Comparison of ENCODE assay signal across 12 cellular contexts in the genomic region with DNA sequence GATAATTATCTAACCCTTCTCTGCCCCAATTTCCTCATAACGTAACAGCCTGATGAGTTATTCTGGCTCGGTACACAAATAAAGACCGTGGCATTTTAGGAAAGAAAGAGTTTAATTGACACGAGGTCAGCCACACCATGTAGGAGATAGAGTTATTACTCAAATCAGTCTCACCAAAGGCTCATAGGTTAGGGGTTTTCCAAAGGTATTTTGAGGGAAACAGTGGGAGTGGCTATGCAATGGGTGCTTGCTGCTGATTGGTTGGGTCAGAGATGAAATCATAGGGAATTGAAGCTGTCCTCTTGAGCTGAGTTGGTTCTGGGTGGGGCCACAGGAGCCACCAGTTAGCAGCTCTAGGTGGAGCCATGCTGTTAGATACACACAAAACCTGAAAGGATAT.
DNase-seq lines count a peak whose midpoint lies in the region; ATAC-seq, FAIRE-seq and TF ChIP-seq lines count a peak whose summit lies in the region.
"Had no signal": no experiment of that assay in that cellular context is flagged by ENCODE, and none has a peak within 500 bp of the region (broad histone marks: within the 10 kb centered on the region; RNA-seq: fewer than 3 reads in every experiment).

No MANE protein-coding gene starts in this region.

- no peak overlapping the region for H2BK20ac ChIP-seq in H1 (ENCODE audit: low read length)

- H3K9ac ChIP-seq in H1 (replicated peaks in 1 of 4; ENCODE audit: extremely low read depth in 1 of 4, low read depth in 3 of 4, low read length in 3 of 4), result no peak overlapping the region

- H3K27me3 ChIP-seq in H1 (replicated peaks in 1 of 4; ENCODE audit: control insufficient read depth in 3 of 4, extremely low read depth in 1 of 4, insufficient read depth in 3 of 4, low read length in 3 of 4), result no peaks in the 10 kb centered on the region
- no peaks in the 10 kb centered on the region for H3K27me3 ChIP-seq in left ventricle myocardium inferior (ENCODE audit: low read depth)
- H3K27me3 ChIP-seq: pancreas had no signal

- no peak overlapping the region for H3K27ac ChIP-seq in H1 (ENCODE audit: low read depth, low read length)
- H3K27ac ChIP-seq in left ventricle myocardium inferior (replicated peaks), result no peak overlapping the region
- H3K27ac ChIP-seq: pancreas had no signal

- no peak overlapping the region for H2AK5ac ChIP-seq in H1 (ENCODE audit: low read depth, low read length)

- H3K9me3 ChIP-seq in H1 (ENCODE audit: insufficient read depth in 2 of 2, low read depth in 1 of 2, low read length in 1 of 2), result no peaks in the 10 kb centered on the region
- no peaks in the 10 kb centered on the region for H3K9me3 ChIP-seq in left ventricle myocardium inferior (replicated peaks)
- H3K9me3 ChIP-seq: pancreas had no signal

- H2AFZ ChIP-seq in H1 (ENCODE audit: low read length), result no peak overlapping the region

- DNase-seq in NCI-H82 (lab: John Stamatoyannopoulos, UW), result peak; percentile 18
- DNase-seq in NCI-H82 treated with DMSO at 0.1 percent for 48 hours (lab: John Stamatoyannopoulos, UW; ENCODE audit: unreplicated experiment), result no peak
- no peak for DNase-seq in H1 (ENCODE audit: low read depth in 1 of 2, low spot score in 2 of 2)
- DNase-seq in left ventricle myocardium inferior, result no peak
- DNase-seq in NCI-H2107 treated with DMSO at 0.1 percent for 48 hours (lab: John Stamatoyannopoulos, UW; ENCODE audit: unreplicated experiment), result no peak
- DNase-seq: DND-41, pancreas, T-cell had no signal

- H2BK12ac ChIP-seq in H1 (ENCODE audit: low read depth, low read length), result no peak overlapping the region

- H4K20me1 ChIP-seq in H1 (replicated peaks in 1 of 2; ENCODE audit: control insufficient read depth in 1 of 2, insufficient read depth in 2 of 2, low read length in 2 of 2), result no peaks in the 10 kb centered on the region

- H3K79me2 ChIP-seq in H1 (ENCODE audit: control insufficient read depth in 1 of 2, insufficient read depth in 2 of 2, low read length in 2 of 2), result no peaks in the 10 kb centered on the region

- no peak overlapping the region for H3K4ac ChIP-seq in H1 (replicated peaks; ENCODE audit: insufficient read length, low read depth, low read length)

- H3K14ac ChIP-seq in H1 (ENCODE audit: insufficient read length), result no peak overlapping the region

- no peak for TF ChIP-seq CTCF in H1 (IDR thresholded peaks at IDR 0.05; ENCODE audit: control extremely low read depth in 1 of 3, insufficient read depth in 1 of 3, low read depth in 1 of 3, low read length in 3 of 3)
- no peak for TF ChIP-seq CTCF in left ventricle myocardium inferior (IDR thresholded peaks at IDR 0.05; ENCODE audit: borderline replicate concordance)

- H2BK15ac ChIP-seq in H1 (ENCODE audit: low read length), result no peak overlapping the region

- ATAC-seq in GM19452 (IDR thresholded peaks at IDR 0.05; ENCODE audit: unreplicated experiment) (peak; percentile 33), HG03060 (IDR thresholded peaks at IDR 0.05; ENCODE audit: low read depth, unreplicated experiment) (peak; percentile 38), HG03095 (IDR thresholded peaks at IDR 0.05; ENCODE audit: unreplicated experiment) (no peak)
- ATAC-seq: pancreas, T-cell had no signal

- no peak overlapping the region for H2BK5ac ChIP-seq in H1 (ENCODE audit: low read depth, low read length)

- no peak overlapping the region for H3K4me2 ChIP-seq in H1 (ENCODE audit: insufficient read depth in 1 of 2, low read depth in 2 of 2, low read length in 2 of 2)

- intact Hi-C loops in left ventricle myocardium inferior (cut with micrococcal nuclease), result no loop called here

- POLR2A ChIA-PET in H1 (lab: Charles Lee; ENCODE audit: partially characterized antibody), result interaction anchor here (1.5 kb wide), 1 partner anchor 9 kb away, joined by 3 read pairs; no protein-coding TSS in a partner anchor

- H3K18ac ChIP-seq in H1 (ENCODE audit: extremely low read depth, low read length), result no peak overlapping the region

- H3K36me3 ChIP-seq in H1 (ENCODE audit: control insufficient read depth in 2 of 4, insufficient read depth in 4 of 4, low read length in 3 of 4), result no peaks in the 10 kb centered on the region; a peak in 1 of 8 replicates
- H3K36me3 ChIP-seq in left ventricle myocardium inferior, result no peaks in the 10 kb centered on the region
- H3K36me3 ChIP-seq: pancreas had no signal

- H4K5ac ChIP-seq in H1 (ENCODE audit: insufficient read length, low read depth, low read length), result no peak overlapping the region

- no peak overlapping the region for H3K56ac ChIP-seq in H1 (replicated peaks; ENCODE audit: insufficient read length, low read depth, low read length)

- H2BK120ac ChIP-seq in H1 (replicated peaks; ENCODE audit: low read depth, low read length), result no peak overlapping the region

- no peak overlapping the region for H3K4me3 ChIP-seq in H1 (ENCODE audit: extremely low read depth in 1 of 4, insufficient read depth in 2 of 4, low read depth in 3 of 4, low read length in 4 of 4)
- H3K4me3 ChIP-seq in left ventricle myocardium inferior, result no peak overlapping the region
- H3K4me3 ChIP-seq: pancreas had no signal

- no peak overlapping the region for H3K23ac ChIP-seq in H1 (ENCODE audit: insufficient read length)

- no peaks in the 10 kb centered on the region for H3K79me1 ChIP-seq in H1 (ENCODE audit: low read depth, low read length)

- no peak for TF ChIP-seq EP300 in H1 (IDR thresholded peaks at IDR 0.05; ENCODE audit: borderline replicate concordance in 1 of 2, low read depth in 2 of 2, low read length in 2 of 2)

- no peak for TF ChIP-seq RAD21 in H1 (IDR thresholded peaks at IDR 0.05 in 1 of 2, conservative IDR thresholded peaks at IDR 0.05 in 1 of 2; ENCODE audit: low read depth in 2 of 2, low read length in 2 of 2)

- H3K23me2 ChIP-seq in H1 (ENCODE audit: low read depth, low read length), result no peaks in the 10 kb centered on the region

- no peak overlapping the region for H4K91ac ChIP-seq in H1 (replicated peaks; ENCODE audit: insufficient read length, low read length)

- H4K8ac ChIP-seq in H1 (ENCODE audit: extremely low read depth, insufficient read depth, low read length), result no peak overlapping the region

- H3K4me1 ChIP-seq in H1 (replicated peaks in 1 of 4; ENCODE audit: control insufficient read depth in 3 of 4, insufficient read depth in 4 of 4, low read length in 3 of 4) (peaks cover 0 to 3% (median 0%) of the 10 kb centered on the region in 4 experiments; a peak in 2 of 7 replicates), left ventricle myocardium inferior (peaks cover under 1% of the 10 kb centered on the region)

- TF ChIP-seq POLR2A in H1 (IDR thresholded peaks at IDR 0.05; ENCODE audit: control extremely low read depth in 1 of 2, low read depth in 2 of 2, low read length in 2 of 2), result no peak

- WGBS in H1 (ENCODE audit: extremely low coverage in 1 of 2, insufficient coverage in 1 of 2, insufficient read length in 1 of 2, insufficient replicate concordance in 2 of 2, low coverage in 1 of 2, low lambda C conversion rate in 2 of 2, missing lambda C conversion rate in 1 of 2), 2 experiments, result 88% methylated on average over 4 of the region's 4 CpGs; no CpG with 5 or more reads in 1 of the 2 experiments

- FAIRE-seq in H1 (lab: Jason Lieb, UNC), result peak; percentile 19
- FAIRE-seq: endothelial cell of umbilical vein, pancreas had no signal

- CTCF ChIA-PET in H1 (lab: Charles Lee; ENCODE audit: partially characterized antibody), result interaction anchor here (1.0 kb wide), 1 partner anchor 139 kb away, joined by 3 read pairs; no protein-coding TSS in a partner anchor

TF ChIP-seq in H1, 55 proteins besides CTCF, POLR2A, EP300 and RAD21:
- TF ChIP-seq FOSL1 (IDR thresholded peaks at IDR 0.05; ENCODE audit: insufficient read depth, low read depth, low read length) (no peak), CEBPB (IDR thresholded peaks at IDR 0.05; ENCODE audit: low read depth, low read length) (no peak), KDM4A (IDR thresholded peaks at IDR 0.05; ENCODE audit: low read depth, low read length, severe bottlenecking) (no peak), SIN3A (conservative IDR thresholded peaks at IDR 0.05 in 1 of 2, IDR thresholded peaks at IDR 0.05 in 1 of 2; ENCODE audit: low read depth in 1 of 2, low read length in 2 of 2) (no peak), TCF12 (IDR thresholded peaks at IDR 0.05; ENCODE audit: low read depth, low read length) (no peak), JUN (IDR thresholded peaks at IDR 0.05; ENCODE audit: low read depth, low read length) (no peak), RBBP5 (IDR thresholded peaks at IDR 0.05; ENCODE audit: borderline replicate concordance, low read depth, low read length) (no peak), GABPA (IDR thresholded peaks at IDR 0.05; ENCODE audit: borderline replicate concordance, insufficient read depth, low read length) (no peak)
- TF ChIP-seq, protein P1, sequence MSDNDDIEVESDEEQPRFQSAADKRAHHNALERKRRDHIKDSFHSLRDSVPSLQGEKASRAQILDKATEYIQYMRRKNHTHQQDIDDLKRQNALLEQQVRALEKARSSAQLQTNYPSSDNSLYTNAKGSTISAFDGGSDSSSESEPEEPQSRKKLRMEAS (IDR thresholded peaks at IDR 0.05), result no peak
